Comparison of ENCODE assay signal across 33 cellular contexts in the genomic region with DNA sequence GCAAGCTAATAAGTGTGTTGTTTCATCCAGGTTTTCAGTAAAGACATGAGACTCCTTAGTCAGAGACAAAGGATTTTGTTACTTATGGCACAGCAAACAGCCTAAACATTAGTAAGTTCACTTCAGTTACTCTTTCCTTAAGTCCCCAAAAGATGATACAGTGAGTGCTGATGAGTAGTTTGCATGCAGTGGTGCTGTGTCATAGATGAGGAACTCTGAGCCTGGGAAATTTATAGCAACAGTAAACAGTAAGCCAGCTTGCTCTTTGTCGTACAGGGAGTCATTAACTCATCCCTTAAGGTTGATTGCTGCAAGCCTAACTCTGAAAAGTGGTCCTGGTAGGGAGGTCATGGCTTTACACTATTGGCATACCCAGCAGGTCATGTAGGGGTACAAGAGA.
"Had no signal": no experiment of that assay in that cellular context is flagged by ENCODE, and none has a peak within 500 bp of the region (broad histone marks: within the 10 kb centered on the region; RNA-seq: fewer than 3 reads in every experiment).

No MANE protein-coding gene starts in this region.

- DNase-seq: activated CD4-positive, alpha-beta memory T cell treated with anti-CD3 and anti-CD28 coated beads, Interleukin-2, amount 10 ng/mL, durations not matched to agents 7 days and 5 days; activated CD4-positive, alpha-beta T cell treated with anti-CD3 and anti-CD28 coated beads for 48 hours; activated CD8-positive, alpha-beta memory T cell treated with anti-CD3 and anti-CD28 coated beads, Interleukin-2, amount 50 U/mL, for 48 hours; activated gamma-delta T cell treated with Interleukin-2 at 50 U/mL for 16 hours; activated naive CD4-positive, alpha-beta T cell treated with anti-CD3 and anti-CD28 coated beads, Interleukin-2, amount 50 U/mL, for 16 hours; activated naive CD8-positive, alpha-beta T cell treated with anti-CD3 and anti-CD28 coated beads, Interleukin-2, amount 50 U/mL, for 24 hours; activated T-cell treated with anti-CD3 and anti-CD28 coated beads, Interleukin-2, amount 50 U/mL, for 24 hours; cerebellar nuclear complex; colonic mucosa; effector memory CD4-positive, alpha-beta T cell; foreskin fibroblast; heart left ventricle; hypothalamus; immature natural killer cell; left lung; lower lobe of right lung; mesendoderm; nephron progenitor cell; ovary; retina; stimulated activated CD4-positive, alpha-beta T cell treated with anti-CD3 and anti-CD28 coated beads, Interleukin-12 subunit alpha, Interleukin-12 subunit beta, amount 100 ng/mL, for 4 hours; stimulated activated CD4-positive, alpha-beta T cell treated with anti-CD3 and anti-CD28 coated beads, Interleukin-4, amount 100 ng/mL, for 1 hour; stimulated activated naive CD8-positive, alpha-beta T cell treated with anti-CD3 and anti-CD28 coated beads, Interleukin-15, Interleukin-2, amounts not matched to agents 100 U/mL and 50 U/mL, for 24 hours; T-helper 9 cell; testis; transverse colon; WERI-Rb-1 had no signal

- H3K27ac ChIP-seq: cardiac muscle cell, colonic mucosa, heart left ventricle, left lung, lower lobe of right lung, neutrophil, ovary, prostate gland, skin epidermis, testis, transverse colon, WERI-Rb-1 had no signal

- H3K4me1 Mint-ChIP-seq: nephron progenitor cell had no signal

- H3K27me3 Mint-ChIP-seq: activated T-cell treated with anti-CD3 and anti-CD28 coated beads, Interleukin-2, amount 50 U/mL, for 24 hours had no signal

- H3K4me1 ChIP-seq: colonic mucosa, heart left ventricle, left lung, lower lobe of right lung, prostate gland, testis had no signal

- H3K36me3 ChIP-seq: cardiac muscle cell, colonic mucosa, heart left ventricle, left lung, lower lobe of right lung, neutrophil, ovary, prostate gland, transverse colon, WERI-Rb-1 had no signal

- ATAC-seq: activated CD4-positive, CD25-positive, alpha-beta regulatory T cell treated with anti-CD3 and anti-CD28 coated beads, Interleukin-2, amount 50 U/mL, for 24 hours; activated naive CD8-positive, alpha-beta T cell treated with anti-CD3 and anti-CD28 coated beads, Interleukin-2, amount 50 U/mL, for 24 hours; heart left ventricle; left lung; lower lobe of right lung; sciatic nerve; stimulated activated naive CD8-positive, alpha-beta T cell treated with anti-CD3 and anti-CD28 coated beads, Interleukin-15, Interleukin-2, amounts not matched to agents 100 U/mL and 50 U/mL, for 24 hours had no signal

- H3K9me3 Mint-ChIP-seq: activated CD4-positive, alpha-beta memory T cell treated with anti-CD3 and anti-CD28 coated beads, Interleukin-2, amount 10 ng/mL, durations not matched to agents 7 days and 5 days had no signal

- H3K9me3 ChIP-seq: colonic mucosa, left lung, lower lobe of right lung, neutrophil, ovary, prostate gland, testis, transverse colon had no signal

- H3K27ac Mint-ChIP-seq: activated CD4-positive, alpha-beta memory T cell treated with anti-CD3 and anti-CD28 coated beads, Interleukin-2, amount 10 ng/mL, durations not matched to agents 7 days and 5 days; activated naive CD8-positive, alpha-beta T cell treated with anti-CD3 and anti-CD28 coated beads, Interleukin-2, amount 50 U/mL, for 24 hours; activated T-cell treated with anti-CD3 and anti-CD28 coated beads, Interleukin-2, amount 50 U/mL, for 24 hours; immature natural killer cell; nephron progenitor cell had no signal

- H3K4me3 Mint-ChIP-seq: activated CD4-positive, alpha-beta memory T cell treated with anti-CD3 and anti-CD28 coated beads, Interleukin-2, amount 10 ng/mL, durations not matched to agents 7 days and 5 days; activated naive CD8-positive, alpha-beta T cell treated with anti-CD3 and anti-CD28 coated beads, Interleukin-2, amount 50 U/mL, for 24 hours; activated T-cell treated with anti-CD3 and anti-CD28 coated beads, Interleukin-2, amount 50 U/mL, for 24 hours; immature natural killer cell; nephron progenitor cell had no signal

- H3K27me3 ChIP-seq: colonic mucosa, heart left ventricle, left lung, neutrophil, ovary, testis, transverse colon had no signal

- H3K4me3 ChIP-seq: cardiac muscle cell, colonic mucosa, heart left ventricle, left lung, lower lobe of right lung, ovary, prostate gland, skin epidermis, testis, transverse colon had no signal
